9 cellular contexts compared by ENCODE assay signal in genomic region chr6:111113731-111114438, GRCh38. TPM values are rescaled to one million over a fixed set of nuclear protein-coding genes. Genes with fewer than 3 reads are reported as not detected.
DNase-seq lines count a peak whose midpoint lies in the region; ATAC-seq and TF ChIP-seq lines count a peak whose summit lies in the region.
"Had no signal": no experiment of that assay in that cellular context is flagged by ENCODE, and none has a peak within 500 bp of the region (broad histone marks: within the 10 kb centered on the region; RNA-seq: fewer than 3 reads in every experiment).

No MANE protein-coding gene starts in this region.

- TF ChIP-seq POLR2A in transverse colon (IDR thresholded peaks at IDR 0.05): no peak

- ATAC-seq in HG03378 (IDR thresholded peaks at IDR 0.05; ENCODE audit: unreplicated experiment): no peak

- no peaks in the 10 kb centered on the region for H3K9me3 Mint-ChIP-seq in activated naive CD4-positive, alpha-beta T cell treated with anti-CD3 and anti-CD28 coated beads, Interleukin-2, amount 10 ng/mL, durations not matched to agents 7 days and 5 days
- H3K9me3 Mint-ChIP-seq in Calu3 (ENCODE audit: low read depth, unreplicated experiment): no peaks in the 10 kb centered on the region
- H3K9me3 Mint-ChIP-seq: activated B cell treated with CpG ODN at 0.5 μM for 24 hours had no signal

- H3K9me3 ChIP-seq in KOPT-K1 (ENCODE audit: insufficient read depth, low read length, poor library complexity, severe bottlenecking): no peaks in the 10 kb centered on the region
- no peaks in the 10 kb centered on the region for H3K9me3 ChIP-seq in iPS-15b (ENCODE audit: control insufficient read depth, insufficient read depth, low read length)
- H3K9me3 ChIP-seq in transverse colon: no peaks in the 10 kb centered on the region

- TF ChIP-seq EP300 in transverse colon (IDR thresholded peaks at IDR 0.05; ENCODE audit: low read depth): no peak

- in situ Hi-C loops in transverse colon (cut with MboI; ENCODE audit: low pct_ligation_motif_present in 1 of 4, low pct_unique_long_range_greater_than_20kb in 1 of 4, low sequenced_read_pairs in 3 of 4): no loop called here

- H3K36me3 ChIP-seq in KOPT-K1 (ENCODE audit: insufficient read depth, low read length) (no peaks in the 10 kb centered on the region), iPS-15b (ENCODE audit: control insufficient read depth, insufficient read depth, low read length) (no peaks in the 10 kb centered on the region), transverse colon (no peaks in the 10 kb centered on the region)

- H3K27me3 Mint-ChIP-seq in activated naive CD4-positive, alpha-beta T cell treated with anti-CD3 and anti-CD28 coated beads, Interleukin-2, amount 10 ng/mL, durations not matched to agents 7 days and 5 days: no peaks in the 10 kb centered on the region
- H3K27me3 Mint-ChIP-seq in Calu3 (ENCODE audit: unreplicated experiment): no peaks in the 10 kb centered on the region

- H3K27ac ChIP-seq in KOPT-K1 (ENCODE audit: low read depth, low read length, poor library complexity, severe bottlenecking) (peak overlapping the region; percentile 4), transverse colon (peak overlapping the region in 1 of 4 donors; percentile 9)

- intact Hi-C loops in Calu3 (cut with micrococcal nuclease; ENCODE audit: unreplicated experiment): no loop called here
- intact Hi-C loops in transverse colon (cut with DNase I; ENCODE audit: low total_unique reads): no loop called here

- no peaks in the 10 kb centered on the region for H3K27me3 ChIP-seq in iPS-15b (ENCODE audit: control insufficient read depth, insufficient read depth, low read length)
- no peaks in the 10 kb centered on the region for H3K27me3 ChIP-seq in transverse colon

- peaks cover 11% of the 10 kb centered on the region for H3K4me1 ChIP-seq in iPS-15b (ENCODE audit: control insufficient read depth, insufficient read depth, low read length)
- H3K4me1 ChIP-seq in transverse colon: peaks cover 0 to 6% (median 0%) of the 10 kb centered on the region in 4 donors

- TF ChIP-seq CTCF in Calu3 (IDR thresholded peaks at IDR 0.05; ENCODE audit: unreplicated experiment): no peak
- no peak for TF ChIP-seq CTCF in transverse colon (IDR thresholded peaks at IDR 0.05)

- H3K4me3 ChIP-seq in iPS-15b (ENCODE audit: low read depth, low read length) (no peak overlapping the region), transverse colon (no peak overlapping the region)

- peaks cover 5% of the 10 kb centered on the region for H3K36me3 Mint-ChIP-seq in activated naive CD4-positive, alpha-beta T cell treated with anti-CD3 and anti-CD28 coated beads, Interleukin-2, amount 10 ng/mL, durations not matched to agents 7 days and 5 days
- no peaks in the 10 kb centered on the region for H3K36me3 Mint-ChIP-seq in Calu3 (ENCODE audit: insufficient read depth, unreplicated experiment)

- CTCF ChIA-PET in activated naive CD4-positive, alpha-beta T cell treated with anti-CD3 and anti-CD28 coated beads, Interleukin-2, amount 10 ng/mL, durations not matched to agents 7 days and 5 days (lab: Charles Lee): interaction anchor here (0.6 to 1.0 kb wide), 2 partner anchors 8 to 96 kb away, joined by 4 read pairs; no protein-coding TSS in a partner anchor
- CTCF ChIA-PET in Calu3 (lab: Charles Lee): no interaction called here

- 30 to 41% methylated on average over 3 to 6 of the region's 6 CpGs for WGBS in transverse colon (ENCODE audit: low coverage in 1 of 2), 2 donors

- peaks cover 22% of the 10 kb centered on the region for H3K4me1 Mint-ChIP-seq in activated naive CD4-positive, alpha-beta T cell treated with anti-CD3 and anti-CD28 coated beads, Interleukin-2, amount 10 ng/mL, durations not matched to agents 7 days and 5 days
- no peaks in the 10 kb centered on the region for H3K4me1 Mint-ChIP-seq in Calu3 (ENCODE audit: low read depth, unreplicated experiment)
- H3K4me1 Mint-ChIP-seq: activated B cell treated with CpG ODN at 0.5 μM for 24 hours had no signal

- H3K4me3 Mint-ChIP-seq in activated naive CD4-positive, alpha-beta T cell treated with anti-CD3 and anti-CD28 coated beads, Interleukin-2, amount 10 ng/mL, durations not matched to agents 7 days and 5 days: no peak overlapping the region
- H3K4me3 Mint-ChIP-seq in Calu3 (ENCODE audit: low read depth, unreplicated experiment): no peak overlapping the region
- H3K4me3 Mint-ChIP-seq: activated B cell treated with CpG ODN at 0.5 μM for 24 hours had no signal

- H3K9ac ChIP-seq in iPS-15b (ENCODE audit: low read depth, low read length): peak overlapping the region; percentile 27

- BruUV-seq in Calu3 (replicated peaks; lab: Mats Ljungman, UMichigan): no TSS peak

- H3K27ac Mint-ChIP-seq in activated naive CD4-positive, alpha-beta T cell treated with anti-CD3 and anti-CD28 coated beads, Interleukin-2, amount 10 ng/mL, durations not matched to agents 7 days and 5 days: peak overlapping the region; percentile 19
- H3K27ac Mint-ChIP-seq in Calu3 (ENCODE audit: unreplicated experiment): no peak overlapping the region
- H3K27ac Mint-ChIP-seq: activated B cell treated with CpG ODN at 0.5 μM for 24 hours had no signal

- DNase-seq in AG20443 (ENCODE audit: low spot score) (peak; percentile 13), Calu3 (no peak), transverse colon (no peak)
- DNase-seq in activated naive CD4-positive, alpha-beta T cell treated with anti-CD3 and anti-CD28 coated beads, Interleukin-2, amount 10 ng/mL, durations not matched to agents 7 days and 5 days: peak; percentile 28
- DNase-seq in stimulated activated CD4-positive, alpha-beta T cell treated with anti-CD3 and anti-CD28 coated beads, Interleukin-2, amount 100 ng/mL, for 4 hours (ENCODE audit: low read depth): peak; percentile 24
- DNase-seq: activated B cell treated with CpG ODN at 0.5 μM for 24 hours had no signal

RNA-seq across cellular contexts. Expression of gene SLC16A10, which starts 26.6 kb away (rescaled TPM):
- total RNA-seq in Calu3 (2022) (2.6 TPM in 2 replicates), transverse colon (1 to 10 TPM; 1.5 to 8.9 (median 4.2) TPM)

Comparison
In these comparisons a context has a peak if more than half of its experiments do, and no peak if none do; other contexts are left out.
1. DNase-seq: peak in AG20443 (single experiment), activated naive CD4-positive, alpha-beta T cell treated with anti-CD3 and anti-CD28 coated beads, Interleukin-2, amount 10 ng/mL, durations not matched to agents 7 days and 5 days (single experiment) and stimulated activated CD4-positive, alpha-beta T cell treated with anti-CD3 and anti-CD28 coated beads, Interleukin-2, amount 100 ng/mL, for 4 hours (single experiment); none in Calu3 (single experiment) and transverse colon (single experiment).